1 cellular context compared by ENCODE assay signal in the genomic region with DNA sequence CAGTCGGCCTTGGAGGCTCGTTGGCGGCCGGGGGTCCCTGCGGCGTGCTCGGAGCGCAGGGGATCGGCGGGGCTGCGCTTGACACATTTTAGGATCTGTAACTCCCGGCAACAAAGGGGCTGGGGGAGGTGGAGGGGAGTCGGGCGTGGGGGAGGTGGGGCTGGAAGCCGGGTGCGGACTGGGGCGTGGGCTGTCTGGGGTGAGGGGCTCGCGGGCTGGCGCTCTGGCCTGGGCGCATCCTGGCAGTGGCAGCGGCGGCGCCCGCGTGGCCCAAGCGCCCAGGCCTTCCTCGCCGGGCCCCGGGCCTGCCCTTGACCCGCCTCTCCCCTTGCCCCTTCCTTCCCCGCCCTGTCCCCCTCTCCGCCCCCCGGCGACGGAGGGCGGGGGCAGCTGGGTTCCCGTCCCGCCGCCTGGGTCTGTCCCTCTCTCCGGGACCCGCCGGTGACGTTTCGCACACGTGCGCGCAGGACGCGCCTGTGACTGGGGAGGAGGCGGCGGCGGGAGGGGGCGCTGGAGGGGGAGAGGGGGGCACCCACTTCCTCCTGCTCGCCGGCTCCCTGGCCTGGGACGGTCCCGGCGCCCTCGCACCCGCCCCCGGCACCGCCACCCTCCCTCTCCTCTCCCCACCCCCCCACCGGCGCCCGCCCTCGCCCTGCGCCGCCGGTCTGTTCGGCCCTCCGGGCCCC.
TF ChIP-seq lines count a peak whose summit lies in the region.

No MANE protein-coding gene starts in this region.

TF ChIP-seq in K562, 482 proteins besides CTCF, POLR2A, EP300 and RAD21 (continued from another document and continues in another):
- TF ChIP-seq, protein P1, sequence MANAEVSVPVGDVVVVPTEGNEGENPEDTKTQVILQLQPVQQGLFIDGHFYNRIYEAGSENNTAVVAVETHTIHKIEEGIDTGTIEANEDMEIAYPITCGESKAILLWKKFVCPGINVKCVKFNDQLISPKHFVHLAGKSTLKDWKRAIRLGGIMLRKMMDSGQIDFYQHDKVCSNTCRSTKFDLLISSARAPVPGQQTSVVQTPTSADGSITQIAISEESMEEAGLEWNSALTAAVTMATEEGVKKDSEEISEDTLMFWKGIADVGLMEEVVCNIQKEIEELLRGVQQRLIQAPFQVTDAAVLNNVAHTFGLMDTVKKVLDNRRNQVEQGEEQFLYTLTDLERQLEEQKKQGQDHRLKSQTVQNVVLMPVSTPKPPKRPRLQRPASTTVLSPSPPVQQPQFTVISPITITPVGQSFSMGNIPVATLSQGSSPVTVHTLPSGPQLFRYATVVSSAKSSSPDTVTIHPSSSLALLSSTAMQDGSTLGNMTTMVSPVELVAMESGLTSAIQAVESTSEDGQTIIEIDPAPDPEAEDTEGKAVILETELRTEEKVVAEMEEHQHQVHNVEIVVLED (CRISPR knock-in tag; IDR thresholded peaks at IDR 0.05) = peak; percentile 56
- TF ChIP-seq ATF7 (IDR thresholded peaks at IDR 0.05) (no peak; the same call in 1 of the 2 replicates), NFYB (IDR thresholded peaks at IDR 0.05; ENCODE audit: extremely low read depth, insufficient read length) (no peak), ZNF347 (CRISPR knock-in tag; IDR thresholded peaks at IDR 0.05; ENCODE audit: low read depth) (no peak), RBM25 (IDR thresholded peaks at IDR 0.05; ENCODE audit: low read depth, low read length, severe bottlenecking) (no peak), HIVEP1 (CRISPR knock-in tag; IDR thresholded peaks at IDR 0.05) (no peak), GTF2E2 (tag; IDR thresholded peaks at IDR 0.05) (peak; percentile 80; the same call in 1 of the 2 replicates), ZNF133 (CRISPR knock-in tag; IDR thresholded peaks at IDR 0.05) (no peak), SREBF1 (IDR thresholded peaks at IDR 0.05; ENCODE audit: borderline replicate concordance, low read depth, low read length) (no peak), ZNF589 (CRISPR knock-in tag; IDR thresholded peaks at IDR 0.05; ENCODE audit: low read depth) (0 out of 2 replicates have a peak, but pooled peaks have one; percentile 49), TRIM24 (IDR thresholded peaks at IDR 0.05) (no peak), MTF1 (CRISPR knock-in tag; IDR thresholded peaks at IDR 0.05; ENCODE audit: borderline replicate concordance) (no peak), HDAC6 (IDR thresholded peaks at IDR 0.05; ENCODE audit: low read depth, low read length) (no peak), TBP (optimal IDR thresholded peaks at IDR 0.05; ENCODE audit: low read depth, low read length) (peak; percentile 56), KDM5B (IDR thresholded peaks at IDR 0.05; ENCODE audit: insufficient replicate concordance, low read depth, low read length) (no peak), THRAP3 (IDR thresholded peaks at IDR 0.05; ENCODE audit: borderline replicate concordance) (no peak), MCM7 (IDR thresholded peaks at IDR 0.05) (no peak), ZNF57 (CRISPR knock-in tag; IDR thresholded peaks at IDR 0.05) (no peak), CREM (IDR thresholded peaks at IDR 0.05; ENCODE audit: low read depth) (peak; percentile 94), KLF10 (CRISPR knock-in tag; IDR thresholded peaks at IDR 0.05) (no peak), ZFX (CRISPR knock-in tag; IDR thresholded peaks at IDR 0.05) (peak; percentile 93), BHLHE40 (IDR thresholded peaks at IDR 0.05; ENCODE audit: low read length) (peak; percentile 98), FOXP1 (CRISPR knock-in tag; IDR thresholded peaks at IDR 0.05) (peak; percentile 44; the same call in 1 of the 2 replicates), ZNF699 (CRISPR knock-in tag; IDR thresholded peaks at IDR 0.05; ENCODE audit: insufficient replicate concordance) (no peak), RBM34 (IDR thresholded peaks at IDR 0.05; ENCODE audit: borderline replicate concordance, insufficient read depth, low read length) (no peak), KAT2B (IDR thresholded peaks at IDR 0.05; ENCODE audit: low read depth, low read length) (no peak)
- TF ChIP-seq, protein P2, sequence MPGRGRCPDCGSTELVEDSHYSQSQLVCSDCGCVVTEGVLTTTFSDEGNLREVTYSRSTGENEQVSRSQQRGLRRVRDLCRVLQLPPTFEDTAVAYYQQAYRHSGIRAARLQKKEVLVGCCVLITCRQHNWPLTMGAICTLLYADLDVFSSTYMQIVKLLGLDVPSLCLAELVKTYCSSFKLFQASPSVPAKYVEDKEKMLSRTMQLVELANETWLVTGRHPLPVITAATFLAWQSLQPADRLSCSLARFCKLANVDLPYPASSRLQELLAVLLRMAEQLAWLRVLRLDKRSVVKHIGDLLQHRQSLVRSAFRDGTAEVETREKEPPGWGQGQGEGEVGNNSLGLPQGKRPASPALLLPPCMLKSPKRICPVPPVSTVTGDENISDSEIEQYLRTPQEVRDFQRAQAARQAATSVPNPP (IDR thresholded peaks at IDR 0.05; ENCODE audit: borderline replicate concordance, insufficient read depth, insufficient read length) = no peak
- TF ChIP-seq, protein P3, sequence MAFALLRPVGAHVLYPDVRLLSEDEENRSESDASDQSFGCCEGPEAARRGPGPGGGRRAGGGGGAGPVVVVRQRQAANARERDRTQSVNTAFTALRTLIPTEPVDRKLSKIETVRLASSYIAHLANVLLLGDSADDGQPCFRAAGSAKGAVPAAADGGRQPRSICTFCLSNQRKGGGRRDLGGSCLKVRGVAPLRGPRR (CRISPR knock-in tag; IDR thresholded peaks at IDR 0.05) = no peak
- TF ChIP-seq, protein P4, sequence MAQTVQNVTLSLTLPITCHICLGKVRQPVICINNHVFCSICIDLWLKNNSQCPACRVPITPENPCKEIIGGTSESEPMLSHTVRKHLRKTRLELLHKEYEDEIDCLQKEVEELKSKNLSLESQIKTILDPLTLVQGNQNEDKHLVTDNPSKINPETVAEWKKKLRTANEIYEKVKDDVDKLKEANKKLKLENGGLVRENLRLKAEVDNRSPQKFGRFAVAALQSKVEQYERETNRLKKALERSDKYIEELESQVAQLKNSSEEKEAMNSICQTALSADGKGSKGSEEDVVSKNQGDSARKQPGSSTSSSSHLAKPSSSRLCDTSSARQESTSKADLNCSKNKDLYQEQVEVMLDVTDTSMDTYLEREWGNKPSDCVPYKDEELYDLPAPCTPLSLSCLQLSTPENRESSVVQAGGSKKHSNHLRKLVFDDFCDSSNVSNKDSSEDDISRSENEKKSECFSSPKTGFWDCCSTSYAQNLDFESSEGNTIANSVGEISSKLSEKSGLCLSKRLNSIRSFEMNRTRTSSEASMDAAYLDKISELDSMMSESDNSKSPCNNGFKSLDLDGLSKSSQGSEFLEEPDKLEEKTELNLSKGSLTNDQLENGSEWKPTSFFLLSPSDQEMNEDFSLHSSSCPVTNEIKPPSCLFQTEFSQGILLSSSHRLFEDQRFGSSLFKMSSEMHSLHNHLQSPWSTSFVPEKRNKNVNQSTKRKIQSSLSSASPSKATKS (CRISPR knock-in tag; IDR thresholded peaks at IDR 0.05) = no peak
- TF ChIP-seq, protein P5, sequence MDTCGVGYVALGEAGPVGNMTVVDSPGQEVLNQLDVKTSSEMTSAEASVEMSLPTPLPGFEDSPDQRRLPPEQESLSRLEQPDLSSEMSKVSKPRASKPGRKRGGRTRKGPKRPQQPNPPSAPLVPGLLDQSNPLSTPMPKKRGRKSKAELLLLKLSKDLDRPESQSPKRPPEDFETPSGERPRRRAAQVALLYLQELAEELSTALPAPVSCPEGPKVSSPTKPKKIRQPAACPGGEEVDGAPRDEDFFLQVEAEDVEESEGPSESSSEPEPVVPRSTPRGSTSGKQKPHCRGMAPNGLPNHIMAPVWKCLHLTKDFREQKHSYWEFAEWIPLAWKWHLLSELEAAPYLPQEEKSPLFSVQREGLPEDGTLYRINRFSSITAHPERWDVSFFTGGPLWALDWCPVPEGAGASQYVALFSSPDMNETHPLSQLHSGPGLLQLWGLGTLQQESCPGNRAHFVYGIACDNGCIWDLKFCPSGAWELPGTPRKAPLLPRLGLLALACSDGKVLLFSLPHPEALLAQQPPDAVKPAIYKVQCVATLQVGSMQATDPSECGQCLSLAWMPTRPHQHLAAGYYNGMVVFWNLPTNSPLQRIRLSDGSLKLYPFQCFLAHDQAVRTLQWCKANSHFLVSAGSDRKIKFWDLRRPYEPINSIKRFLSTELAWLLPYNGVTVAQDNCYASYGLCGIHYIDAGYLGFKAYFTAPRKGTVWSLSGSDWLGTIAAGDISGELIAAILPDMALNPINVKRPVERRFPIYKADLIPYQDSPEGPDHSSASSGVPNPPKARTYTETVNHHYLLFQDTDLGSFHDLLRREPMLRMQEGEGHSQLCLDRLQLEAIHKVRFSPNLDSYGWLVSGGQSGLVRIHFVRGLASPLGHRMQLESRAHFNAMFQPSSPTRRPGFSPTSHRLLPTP (IDR thresholded peaks at IDR 0.05; ENCODE audit: borderline replicate concordance, extremely low read depth, insufficient read length) = no peak
- TF ChIP-seq, protein P6, sequence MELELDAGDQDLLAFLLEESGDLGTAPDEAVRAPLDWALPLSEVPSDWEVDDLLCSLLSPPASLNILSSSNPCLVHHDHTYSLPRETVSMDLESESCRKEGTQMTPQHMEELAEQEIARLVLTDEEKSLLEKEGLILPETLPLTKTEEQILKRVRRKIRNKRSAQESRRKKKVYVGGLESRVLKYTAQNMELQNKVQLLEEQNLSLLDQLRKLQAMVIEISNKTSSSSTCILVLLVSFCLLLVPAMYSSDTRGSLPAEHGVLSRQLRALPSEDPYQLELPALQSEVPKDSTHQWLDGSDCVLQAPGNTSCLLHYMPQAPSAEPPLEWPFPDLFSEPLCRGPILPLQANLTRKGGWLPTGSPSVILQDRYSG (tag; conservative IDR thresholded peaks at IDR 0.05; ENCODE audit: low read depth) = no peak
- TF ChIP-seq, protein P7, sequence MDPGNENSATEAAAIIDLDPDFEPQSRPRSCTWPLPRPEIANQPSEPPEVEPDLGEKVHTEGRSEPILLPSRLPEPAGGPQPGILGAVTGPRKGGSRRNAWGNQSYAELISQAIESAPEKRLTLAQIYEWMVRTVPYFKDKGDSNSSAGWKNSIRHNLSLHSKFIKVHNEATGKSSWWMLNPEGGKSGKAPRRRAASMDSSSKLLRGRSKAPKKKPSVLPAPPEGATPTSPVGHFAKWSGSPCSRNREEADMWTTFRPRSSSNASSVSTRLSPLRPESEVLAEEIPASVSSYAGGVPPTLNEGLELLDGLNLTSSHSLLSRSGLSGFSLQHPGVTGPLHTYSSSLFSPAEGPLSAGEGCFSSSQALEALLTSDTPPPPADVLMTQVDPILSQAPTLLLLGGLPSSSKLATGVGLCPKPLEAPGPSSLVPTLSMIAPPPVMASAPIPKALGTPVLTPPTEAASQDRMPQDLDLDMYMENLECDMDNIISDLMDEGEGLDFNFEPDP (CRISPR knock-in tag; IDR thresholded peaks at IDR 0.05) = no peak
- TF ChIP-seq, protein P8, sequence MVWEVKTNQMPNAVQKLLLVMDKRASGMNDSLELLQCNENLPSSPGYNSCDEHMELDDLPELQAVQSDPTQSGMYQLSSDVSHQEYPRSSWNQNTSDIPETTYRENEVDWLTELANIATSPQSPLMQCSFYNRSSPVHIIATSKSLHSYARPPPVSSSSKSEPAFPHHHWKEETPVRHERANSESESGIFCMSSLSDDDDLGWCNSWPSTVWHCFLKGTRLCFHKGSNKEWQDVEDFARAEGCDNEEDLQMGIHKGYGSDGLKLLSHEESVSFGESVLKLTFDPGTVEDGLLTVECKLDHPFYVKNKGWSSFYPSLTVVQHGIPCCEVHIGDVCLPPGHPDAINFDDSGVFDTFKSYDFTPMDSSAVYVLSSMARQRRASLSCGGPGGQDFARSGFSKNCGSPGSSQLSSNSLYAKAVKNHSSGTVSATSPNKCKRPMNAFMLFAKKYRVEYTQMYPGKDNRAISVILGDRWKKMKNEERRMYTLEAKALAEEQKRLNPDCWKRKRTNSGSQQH (CRISPR knock-in tag; IDR thresholded peaks at IDR 0.05) = no peak
- TF ChIP-seq, protein P9, sequence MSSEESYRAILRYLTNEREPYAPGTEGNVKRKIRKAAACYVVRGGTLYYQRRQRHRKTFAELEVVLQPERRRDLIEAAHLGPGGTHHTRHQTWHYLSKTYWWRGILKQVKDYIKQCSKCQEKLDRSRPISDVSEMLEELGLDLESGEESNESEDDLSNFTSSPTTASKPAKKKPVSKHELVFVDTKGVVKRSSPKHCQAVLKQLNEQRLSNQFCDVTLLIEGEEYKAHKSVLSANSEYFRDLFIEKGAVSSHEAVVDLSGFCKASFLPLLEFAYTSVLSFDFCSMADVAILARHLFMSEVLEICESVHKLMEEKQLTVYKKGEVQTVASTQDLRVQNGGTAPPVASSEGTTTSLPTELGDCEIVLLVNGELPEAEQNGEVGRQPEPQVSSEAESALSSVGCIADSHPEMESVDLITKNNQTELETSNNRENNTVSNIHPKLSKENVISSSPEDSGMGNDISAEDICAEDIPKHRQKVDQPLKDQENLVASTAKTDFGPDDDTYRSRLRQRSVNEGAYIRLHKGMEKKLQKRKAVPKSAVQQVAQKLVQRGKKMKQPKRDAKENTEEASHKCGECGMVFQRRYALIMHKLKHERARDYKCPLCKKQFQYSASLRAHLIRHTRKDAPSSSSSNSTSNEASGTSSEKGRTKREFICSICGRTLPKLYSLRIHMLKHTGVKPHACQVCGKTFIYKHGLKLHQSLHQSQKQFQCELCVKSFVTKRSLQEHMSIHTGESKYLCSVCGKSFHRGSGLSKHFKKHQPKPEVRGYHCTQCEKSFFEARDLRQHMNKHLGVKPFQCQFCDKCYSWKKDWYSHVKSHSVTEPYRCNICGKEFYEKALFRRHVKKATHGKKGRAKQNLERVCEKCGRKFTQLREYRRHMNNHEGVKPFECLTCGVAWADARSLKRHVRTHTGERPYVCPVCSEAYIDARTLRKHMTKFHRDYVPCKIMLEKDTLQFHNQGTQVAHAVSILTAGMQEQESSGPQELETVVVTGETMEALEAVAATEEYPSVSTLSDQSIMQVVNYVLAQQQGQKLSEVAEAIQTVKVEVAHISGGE (CRISPR knock-in tag; IDR thresholded peaks at IDR 0.05) = no peak; a peak in 1 of 6 replicates
- TF ChIP-seq, protein P10, sequence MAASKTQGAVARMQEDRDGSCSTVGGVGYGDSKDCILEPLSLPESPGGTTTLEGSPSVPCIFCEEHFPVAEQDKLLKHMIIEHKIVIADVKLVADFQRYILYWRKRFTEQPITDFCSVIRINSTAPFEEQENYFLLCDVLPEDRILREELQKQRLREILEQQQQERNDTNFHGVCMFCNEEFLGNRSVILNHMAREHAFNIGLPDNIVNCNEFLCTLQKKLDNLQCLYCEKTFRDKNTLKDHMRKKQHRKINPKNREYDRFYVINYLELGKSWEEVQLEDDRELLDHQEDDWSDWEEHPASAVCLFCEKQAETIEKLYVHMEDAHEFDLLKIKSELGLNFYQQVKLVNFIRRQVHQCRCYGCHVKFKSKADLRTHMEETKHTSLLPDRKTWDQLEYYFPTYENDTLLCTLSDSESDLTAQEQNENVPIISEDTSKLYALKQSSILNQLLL (CRISPR knock-in tag; IDR thresholded peaks at IDR 0.05; ENCODE audit: borderline replicate concordance) = no peak
- TF ChIP-seq, protein P11, sequence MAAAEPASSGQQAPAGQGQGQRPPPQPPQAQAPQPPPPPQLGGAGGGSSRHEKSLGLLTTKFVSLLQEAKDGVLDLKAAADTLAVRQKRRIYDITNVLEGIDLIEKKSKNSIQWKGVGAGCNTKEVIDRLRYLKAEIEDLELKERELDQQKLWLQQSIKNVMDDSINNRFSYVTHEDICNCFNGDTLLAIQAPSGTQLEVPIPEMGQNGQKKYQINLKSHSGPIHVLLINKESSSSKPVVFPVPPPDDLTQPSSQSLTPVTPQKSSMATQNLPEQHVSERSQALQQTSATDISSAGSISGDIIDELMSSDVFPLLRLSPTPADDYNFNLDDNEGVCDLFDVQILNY (CRISPR knock-in tag; IDR thresholded peaks at IDR 0.05) = no peak
